In genomic region chr11:13695886-13696285, GRCh38 we compare ENCODE assay signal across 26 cellular contexts.
"Had no signal": no experiment of that assay in that cellular context is flagged by ENCODE, and none has a peak within 500 bp of the region (broad histone marks: within the 10 kb centered on the region; RNA-seq: fewer than 3 reads in every experiment).

No MANE protein-coding gene starts in this region.

- FAIRE-seq: kidney had no signal

- H3K9me3 Mint-ChIP-seq: effector memory CD8-positive, alpha-beta T cell; stimulated activated memory B cell treated with anti-CD40 and anti-IgM and Interleukin-4, amounts not matched to agents 10 μg/mL and 1 μg/mL and 100 μg/mL, for 72 hours had no signal

- H2AFZ ChIP-seq: hepatocyte had no signal

- H3K27me3 ChIP-seq: foreskin keratinocyte, gastroesophageal sphincter, heart left ventricle, hepatocyte, left lung, right atrium auricular region, testis, tibial artery had no signal

- ATAC-seq: effector memory CD8-positive, alpha-beta T cell; esophagus mucosa; foreskin keratinocyte; gastroesophageal sphincter; heart left ventricle; left lung; naive thymus-derived CD8-positive, alpha-beta T cell; sciatic nerve; stimulated activated memory B cell treated with anti-CD40 and anti-IgM and Interleukin-4, amounts not matched to agents 10 μg/mL and 1 μg/mL and 100 μg/mL, for 72 hours; stimulated activated naive CD8-positive, alpha-beta T cell treated with anti-CD3 and anti-CD28 coated beads, Interleukin-15, Interleukin-2, amounts not matched to agents 100 U/mL and 50 U/mL, for 24 hours had no signal

- H3K9me3 ChIP-seq: gastroesophageal sphincter, left lung, prostate gland, right atrium auricular region, testis, tibial artery had no signal

- H3K4me3 ChIP-seq: gastroesophageal sphincter, heart left ventricle, hepatocyte, left lung, prostate gland, right atrium auricular region, testis, tibial artery had no signal

- H3K4me1 ChIP-seq: foreskin keratinocyte, prostate gland, testis had no signal

- H3K27ac Mint-ChIP-seq: effector memory CD8-positive, alpha-beta T cell; naive thymus-derived CD8-positive, alpha-beta T cell; nephron progenitor cell; stimulated activated memory B cell treated with anti-CD40 and anti-IgM and Interleukin-4, amounts not matched to agents 10 μg/mL and 1 μg/mL and 100 μg/mL, for 72 hours; type B pancreatic cell had no signal

- H3K4me3 Mint-ChIP-seq: effector memory CD8-positive, alpha-beta T cell; naive thymus-derived CD8-positive, alpha-beta T cell; nephron progenitor cell; stimulated activated memory B cell treated with anti-CD40 and anti-IgM and Interleukin-4, amounts not matched to agents 10 μg/mL and 1 μg/mL and 100 μg/mL, for 72 hours; type B pancreatic cell had no signal

- DNase-seq: cortex of kidney; effector memory CD8-positive, alpha-beta T cell; foreskin keratinocyte; heart left ventricle; kidney; left lung; mesendoderm; midbrain; naive thymus-derived CD8-positive, alpha-beta T cell; nephron progenitor cell; nucleus accumbens; stimulated activated CD4-positive, alpha-beta T cell treated with anti-CD3 and anti-CD28 coated beads, Interleukin-2, amount 100 ng/mL, for 24 hours; stimulated activated CD4-positive, alpha-beta T cell treated with anti-CD3 and anti-CD28 coated beads, Interleukin-4, amount 100 ng/mL, for 24 hours; stimulated activated naive CD8-positive, alpha-beta T cell treated with anti-CD3 and anti-CD28 coated beads, Interleukin-15, Interleukin-2, amounts not matched to agents 100 U/mL and 50 U/mL, for 24 hours; substantia nigra; testis; tibial artery had no signal

- H3K4me2 ChIP-seq: hepatocyte had no signal

- H3K36me3 ChIP-seq: prostate gland had no signal

- H3K27ac ChIP-seq: epithelial cell of prostate, foreskin keratinocyte, gastroesophageal sphincter, heart left ventricle, hepatocyte, left lung, prostate gland, right atrium auricular region, testis, tibial artery had no signal
